In genomic region chr10:61902448-61903183, GRCh38 we compare ENCODE assay signal across 1 cellular context.
TF ChIP-seq lines count a peak whose summit lies in the region.

No MANE protein-coding gene starts in this region.

TF ChIP-seq in HEK293, 187 proteins besides CTCF, POLR2A, EP300 and RAD21 (continued from another document and continues in another):
- TF ChIP-seq ZBTB11 (tag by site-specific recombination; conservative IDR thresholded peaks at IDR 0.05; ENCODE audit: low read depth): peak; percentile 23; the same call in 1 of the 2 replicates
- peak; percentile 62 for TF ChIP-seq ZNF843 (tag by site-specific recombination; IDR thresholded peaks at IDR 0.05)
- TF ChIP-seq KLF10 (tag by site-specific recombination; IDR thresholded peaks at IDR 0.05): 0 out of 2 replicates have a peak, but pooled peaks have one; percentile 34
- TF ChIP-seq, protein P1, sequence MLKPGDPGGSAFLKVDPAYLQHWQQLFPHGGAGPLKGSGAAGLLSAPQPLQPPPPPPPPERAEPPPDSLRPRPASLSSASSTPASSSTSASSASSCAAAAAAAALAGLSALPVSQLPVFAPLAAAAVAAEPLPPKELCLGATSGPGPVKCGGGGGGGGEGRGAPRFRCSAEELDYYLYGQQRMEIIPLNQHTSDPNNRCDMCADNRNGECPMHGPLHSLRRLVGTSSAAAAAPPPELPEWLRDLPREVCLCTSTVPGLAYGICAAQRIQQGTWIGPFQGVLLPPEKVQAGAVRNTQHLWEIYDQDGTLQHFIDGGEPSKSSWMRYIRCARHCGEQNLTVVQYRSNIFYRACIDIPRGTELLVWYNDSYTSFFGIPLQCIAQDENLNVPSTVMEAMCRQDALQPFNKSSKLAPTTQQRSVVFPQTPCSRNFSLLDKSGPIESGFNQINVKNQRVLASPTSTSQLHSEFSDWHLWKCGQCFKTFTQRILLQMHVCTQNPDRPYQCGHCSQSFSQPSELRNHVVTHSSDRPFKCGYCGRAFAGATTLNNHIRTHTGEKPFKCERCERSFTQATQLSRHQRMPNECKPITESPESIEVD (tag by site-specific recombination; IDR thresholded peaks at IDR 0.05): peak; percentile 61; the same call in 1 of the 2 replicates
- TF ChIP-seq AEBP2 (tag by site-specific recombination; IDR thresholded peaks at IDR 0.05; ENCODE audit: borderline replicate concordance): no peak
- TF ChIP-seq, protein P2, sequence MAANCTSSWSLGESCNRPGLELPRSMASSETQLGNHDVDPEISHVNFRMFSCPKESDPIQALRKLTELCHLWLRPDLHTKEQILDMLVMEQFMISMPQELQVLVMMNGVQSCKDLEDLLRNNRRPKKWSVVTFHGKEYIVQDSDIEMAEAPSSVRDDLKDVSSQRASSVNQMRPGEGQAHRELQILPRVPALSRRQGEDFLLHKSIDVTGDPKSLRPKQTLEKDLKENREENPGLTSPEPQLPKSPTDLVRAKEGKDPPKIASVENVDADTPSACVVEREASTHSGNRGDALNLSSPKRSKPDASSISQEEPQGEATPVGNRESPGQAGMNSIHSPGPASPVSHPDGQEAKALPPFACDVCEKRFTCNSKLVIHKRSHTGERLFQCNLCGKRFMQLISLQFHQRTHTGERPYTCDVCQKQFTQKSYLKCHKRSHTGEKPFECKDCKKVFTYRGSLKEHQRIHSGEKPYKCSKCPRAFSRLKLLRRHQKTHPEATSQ (tag by site-specific recombination; IDR thresholded peaks at IDR 0.05): no peak
- TF ChIP-seq HOXC10 (CRISPR knock-in tag; IDR thresholded peaks at IDR 0.05): no peak
- peak; percentile 20; the same call in 1 of the 2 replicates for TF ChIP-seq ZNF362 (tag by site-specific recombination; IDR thresholded peaks at IDR 0.05)
- 0 out of 2 replicates have a peak, but pooled peaks have one; percentile 24 for TF ChIP-seq ZNF791 (tag by site-specific recombination; IDR thresholded peaks at IDR 0.05)
- no peak for TF ChIP-seq SALL2 (tag by site-specific recombination; IDR thresholded peaks at IDR 0.05; ENCODE audit: borderline replicate concordance)
- TF ChIP-seq ZNF768 (tag by site-specific recombination; IDR thresholded peaks at IDR 0.05): no peak
- TF ChIP-seq ZNF623 (tag by site-specific recombination; IDR thresholded peaks at IDR 0.05): no peak; the same call in 1 of the 2 replicates
- TF ChIP-seq ZNF138 (tag by site-specific recombination; IDR thresholded peaks at IDR 0.05; ENCODE audit: borderline replicate concordance): no peak
- TF ChIP-seq ZNF274 (IDR thresholded peaks at IDR 0.05; ENCODE audit: low read length): no peak
- TF ChIP-seq ZNF274 (tag by site-specific recombination; IDR thresholded peaks at IDR 0.05; ENCODE audit: borderline replicate concordance): no peak
- TF ChIP-seq ZNF175 (tag by site-specific recombination; IDR thresholded peaks at IDR 0.05): no peak
- TF ChIP-seq ZNF549 (tag by site-specific recombination; IDR thresholded peaks at IDR 0.05): no peak
- no peak for TF ChIP-seq IKZF3 (tag by site-specific recombination; IDR thresholded peaks at IDR 0.05)
- no peak for TF ChIP-seq ZNF350 (tag by site-specific recombination; IDR thresholded peaks at IDR 0.05)
- TF ChIP-seq TCF7L2 (IDR thresholded peaks at IDR 0.05; ENCODE audit: borderline replicate concordance, low read depth, low read length): peak; percentile 78
- no peak for TF ChIP-seq ZBTB26 (tag by site-specific recombination; optimal IDR thresholded peaks at IDR 0.05)
- no peak for TF ChIP-seq ZNF426 (tag by site-specific recombination; IDR thresholded peaks at IDR 0.05)
- TF ChIP-seq SP2 (tag by site-specific recombination; IDR thresholded peaks at IDR 0.05): no peak; the same call in 1 of the 2 replicates
- no peak for TF ChIP-seq ZNF112 (tag by site-specific recombination; IDR thresholded peaks at IDR 0.05)
- no peak for TF ChIP-seq KLF1 (tag by site-specific recombination; IDR thresholded peaks at IDR 0.05)
- TF ChIP-seq ZNF530 (tag by site-specific recombination; IDR thresholded peaks at IDR 0.05; ENCODE audit: low read depth): no peak
- TF ChIP-seq PRDM2 (tag by site-specific recombination; IDR thresholded peaks at IDR 0.05; ENCODE audit: borderline replicate concordance): no peak
- TF ChIP-seq ZSCAN16 (tag by site-specific recombination; IDR thresholded peaks at IDR 0.05): no peak
- no peak for TF ChIP-seq ZNF280D (tag by site-specific recombination; IDR thresholded peaks at IDR 0.05)
- no peak for TF ChIP-seq ZNF701 (tag by site-specific recombination; IDR thresholded peaks at IDR 0.05)
- TF ChIP-seq ZNF335 (tag by site-specific recombination; conservative IDR thresholded peaks at IDR 0.05): peak; percentile 77
- peak; percentile 61; the same call in 1 of the 2 replicates for TF ChIP-seq ZNF324 (tag by site-specific recombination; IDR thresholded peaks at IDR 0.05)
- TF ChIP-seq PBX3 (CRISPR knock-in tag; IDR thresholded peaks at IDR 0.05): no peak
- no peak for TF ChIP-seq ZNF658 (tag by site-specific recombination; IDR thresholded peaks at IDR 0.05)
